Comparison of ENCODE assay signal across 20 cellular contexts in genomic region chr1:15605398-15606080, GRCh38.
"Had no signal": no experiment of that assay in that cellular context is flagged by ENCODE, and none has a peak within 500 bp of the region (broad histone marks: within the 10 kb centered on the region; RNA-seq: fewer than 3 reads in every experiment).

No MANE protein-coding gene starts in this region.

- ATAC-seq: activated CD4-positive, CD25-positive, alpha-beta regulatory T cell treated with anti-CD3 and anti-CD28 coated beads, Interleukin-2, amount 50 U/mL, for 24 hours; activated CD8-positive, alpha-beta T cell treated with anti-CD3 and anti-CD28 coated beads for 36 hours; activated T-cell treated with anti-CD3 and anti-CD28 coated beads, Interleukin-2, amount 50 U/mL, for 72 hours; T-cell had no signal

- H3K9me3 Mint-ChIP-seq: activated CD8-positive, alpha-beta T cell treated with anti-CD3 and anti-CD28 coated beads for 36 hours; activated naive CD4-positive, alpha-beta T cell treated with anti-CD3 and anti-CD28 coated beads, Interleukin-2, amount 10 ng/mL, durations not matched to agents 7 days and 5 days; activated T-cell treated with anti-CD3 and anti-CD28 coated beads, Interleukin-2, amount 50 U/mL, for 72 hours; T-cell had no signal

- H3K36me3 ChIP-seq: WERI-Rb-1 had no signal

- H3K36me3 Mint-ChIP-seq: activated naive CD4-positive, alpha-beta T cell treated with anti-CD3 and anti-CD28 coated beads, Interleukin-2, amount 10 ng/mL, durations not matched to agents 7 days and 5 days; T-cell had no signal

- H3K27ac Mint-ChIP-seq: activated CD8-positive, alpha-beta T cell treated with anti-CD3 and anti-CD28 coated beads for 36 hours; activated naive CD4-positive, alpha-beta T cell treated with anti-CD3 and anti-CD28 coated beads, Interleukin-2, amount 10 ng/mL, durations not matched to agents 7 days and 5 days; activated naive CD8-positive, alpha-beta T cell treated with anti-CD3 and anti-CD28 coated beads for 36 hours; activated T-cell treated with anti-CD3 and anti-CD28 coated beads, Interleukin-2, amount 50 U/mL, for 72 hours; activated T-helper 2 cell treated with anti-CD3 and anti-CD28 coated beads, Interferon-gamma antibody, Interleukin-2, Interleukin-4, amounts not matched to agents 10 μg/mL and 5 μg/mL and 100 μg/mL, durations not matched to agents 14 hours and 24 hours and 36 hours; T-cell had no signal

- H3K27me3 Mint-ChIP-seq: activated CD8-positive, alpha-beta T cell treated with anti-CD3 and anti-CD28 coated beads for 36 hours; activated naive CD8-positive, alpha-beta T cell treated with anti-CD3 and anti-CD28 coated beads for 36 hours; T-cell had no signal

- DNase-seq: activated CD4-positive, alpha-beta T cell treated with anti-CD3 and anti-CD28 coated beads for 4 hours; activated CD8-positive, alpha-beta memory T cell treated with anti-CD3 and anti-CD28 coated beads, Interleukin-2, amount 50 U/mL, for 4 hours; activated CD8-positive, alpha-beta T cell treated with anti-CD3 and anti-CD28 coated beads for 36 hours; activated gamma-delta T cell treated with Interleukin-2 at 50 U/mL for 16 hours; activated naive CD4-positive, alpha-beta T cell treated with anti-CD3 and anti-CD28 coated beads, Interleukin-2, amount 10 ng/mL, durations not matched to agents 7 days and 5 days; activated naive CD8-positive, alpha-beta T cell treated with anti-CD3 and anti-CD28 coated beads for 36 hours; activated T-cell treated with anti-CD3 and anti-CD28 coated beads, Interleukin-2, amount 50 U/mL, for 72 hours; cerebellar nuclear complex; MM.1S; NCI-H1105; NCI-H1436; NCI-H187 treated with DMSO at 0.1 percent for 48 hours; NCI-H2081 treated with DMSO at 0.1 percent for 48 hours; NCI-H446; NCI-H526; SIG-M5; T-cell; WERI-Rb-1 had no signal

- H3K4me3 Mint-ChIP-seq: activated CD8-positive, alpha-beta T cell treated with anti-CD3 and anti-CD28 coated beads for 36 hours; activated naive CD4-positive, alpha-beta T cell treated with anti-CD3 and anti-CD28 coated beads, Interleukin-2, amount 10 ng/mL, durations not matched to agents 7 days and 5 days; activated naive CD8-positive, alpha-beta T cell treated with anti-CD3 and anti-CD28 coated beads for 36 hours; activated T-cell treated with anti-CD3 and anti-CD28 coated beads, Interleukin-2, amount 50 U/mL, for 72 hours; T-cell had no signal

- H3K27ac ChIP-seq: WERI-Rb-1 had no signal
